Comparison of ENCODE assay signal across 1 cellular context in the genomic region with DNA sequence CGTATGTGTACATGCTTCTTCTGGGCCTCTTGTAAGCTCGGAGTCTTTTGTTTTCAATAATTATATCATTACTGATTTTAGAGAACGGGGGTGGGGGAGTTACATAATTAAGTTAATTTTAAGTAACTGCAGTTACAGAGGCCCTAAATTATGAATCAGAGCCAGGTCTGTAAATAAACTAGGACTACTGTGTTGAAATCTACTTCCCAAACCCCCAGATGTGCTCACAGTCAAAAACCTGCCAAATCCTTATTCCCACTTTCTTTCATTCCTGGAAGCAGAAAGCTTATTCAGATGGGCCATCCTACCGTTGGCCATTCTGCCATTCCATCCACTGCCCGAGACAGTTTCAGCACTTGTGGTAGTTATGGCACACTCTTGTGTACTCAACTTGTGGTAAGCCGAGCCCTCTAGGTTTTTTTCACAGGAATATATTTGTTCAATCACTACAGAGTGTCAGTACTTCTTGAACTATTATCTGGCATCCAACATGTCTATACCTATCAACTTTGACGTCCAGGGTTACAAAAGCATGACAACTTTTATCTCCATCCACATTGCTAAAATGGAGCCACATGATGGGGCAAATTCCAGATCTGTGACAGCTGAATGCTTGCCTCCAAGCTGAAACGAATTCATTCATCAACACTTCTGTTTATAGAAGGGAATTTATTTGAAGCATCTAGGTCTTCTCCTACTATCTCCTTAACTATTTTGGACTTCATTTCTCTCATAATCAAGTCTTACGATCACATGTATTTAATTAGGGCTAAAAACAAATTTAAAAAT.
TF ChIP-seq lines count a peak whose summit lies in the region.

No MANE protein-coding gene starts in this region.

TF ChIP-seq in IMR-90, 13 proteins besides CTCF, POLR2A, EP300 and RAD21:
- TF ChIP-seq FOS (IDR thresholded peaks at IDR 0.05; ENCODE audit: low read depth, low read length) (peak; percentile 24; the same call in 1 of the 2 replicates), MXI1 (IDR thresholded peaks at IDR 0.05; ENCODE audit: borderline replicate concordance, low read depth, low read length) (no peak), RFX5 (IDR thresholded peaks at IDR 0.05; ENCODE audit: low read depth, low read length) (no peak), SMC3 (IDR thresholded peaks at IDR 0.05; ENCODE audit: low read depth, low read length) (no peak)
